Comparison of ENCODE assay signal across 23 cellular contexts in genomic region chr2:197182668-197183067, GRCh38.
DNase-seq lines count a peak whose midpoint lies in the region; ATAC-seq, FAIRE-seq and TF ChIP-seq lines count a peak whose summit lies in the region.
"Had no signal": no experiment of that assay in that cellular context is flagged by ENCODE, and none has a peak within 500 bp of the region (broad histone marks: within the 10 kb centered on the region; RNA-seq: fewer than 3 reads in every experiment).

No MANE protein-coding gene starts in this region.

- peaks cover 90% of the 10 kb centered on the region for H3K36me3 Mint-ChIP-seq in activated T-cell treated with anti-CD3 and anti-CD28 coated beads, Interleukin-2, amount 50 U/mL, for 24 hours (ENCODE audit: low read depth)
- H3K36me3 Mint-ChIP-seq in T-cell (peaks cover 55% of the 10 kb centered on the region), astrocyte (ENCODE audit: low read depth, unreplicated experiment) (no peaks in the 10 kb centered on the region), mesothelial cell of epicardium (no peaks in the 10 kb centered on the region)

- no peak overlapping the region for H3K4me3 Mint-ChIP-seq in activated T-cell treated with anti-CD3 and anti-CD28 coated beads, Interleukin-2, amount 50 U/mL, for 24 hours
- H3K4me3 Mint-ChIP-seq in T-cell (no peak overlapping the region), astrocyte (ENCODE audit: unreplicated experiment) (no peak overlapping the region), mesothelial cell of epicardium (no peak overlapping the region)
- H3K4me3 Mint-ChIP-seq: activated naive CD8-positive, alpha-beta T cell treated with anti-CD3 and anti-CD28 coated beads, Interleukin-2, amount 10 ng/mL, durations not matched to agents 7 days and 5 days had no signal

- H3K9ac ChIP-seq in astrocyte (ENCODE audit: low read length), result no peak overlapping the region

- no peak overlapping the region for H3K4me2 ChIP-seq in astrocyte (ENCODE audit: low read length)

- POLR2A ChIA-PET in T-cell (lab: Charles Lee), result interaction anchor here in 1 of 2 donors (1.3 kb wide), 1 partner anchor 24 kb away, joined by 6 read pairs; no protein-coding TSS in a partner anchor

- H4K20me1 ChIP-seq in astrocyte (ENCODE audit: insufficient read depth, low read length), result no peaks in the 10 kb centered on the region

- ATAC-seq in T-cell (replicated peaks in 1 of 4), result no peak
- ATAC-seq in GM21825 (IDR thresholded peaks at IDR 0.05; ENCODE audit: unreplicated experiment), result no peak
- no peak for ATAC-seq in GM18517 (IDR thresholded peaks at IDR 0.05; ENCODE audit: unreplicated experiment)
- ATAC-seq: GM12878, HCT116 had no signal

- H2AFZ ChIP-seq in astrocyte (ENCODE audit: low read depth, low read length), result no peak overlapping the region

- H3K36me3 ChIP-seq in astrocyte (ENCODE audit: insufficient read depth, low read length), result no peaks in the 10 kb centered on the region
- peaks cover 50% of the 10 kb centered on the region for H3K36me3 ChIP-seq in neutrophil

- H3K79me2 ChIP-seq in astrocyte (ENCODE audit: insufficient read depth, low read length), result no peaks in the 10 kb centered on the region

- H3K27me3 ChIP-seq in astrocyte (ENCODE audit: insufficient read depth, low read length) (no peaks in the 10 kb centered on the region), neutrophil (no peaks in the 10 kb centered on the region)

- DNase-seq in activated T-cell treated with anti-CD3 and anti-CD28 coated beads, Interleukin-2, amount 50 U/mL, for 24 hours, result no peak
- DNase-seq in activated T-cell treated with anti-CD3 and anti-CD28 coated beads for 4 hours (no peak), T-cell (no peak), astrocyte (ENCODE audit: low read depth) (peak; percentile 29), mesothelial cell of epicardium (ENCODE audit: low spot score in 2 of 2, unreplicated experiment in 2 of 2) (no peak)
- DNase-seq: activated CD4-positive, alpha-beta T cell treated with anti-CD3 and anti-CD28 coated beads, Interleukin-2, amount 50 U/mL, for 4 hours; activated naive CD8-positive, alpha-beta T cell treated with anti-CD3 and anti-CD28 coated beads, Interleukin-2, amount 10 ng/mL, durations not matched to agents 7 days and 5 days; activated T-cell treated with anti-CD3 and anti-CD28 coated beads, Interleukin-2, amount 50 U/mL, for 1 hour; cerebellar nuclear complex; NCI-H1092 treated with DMSO at 0.1 percent for 48 hours; NCI-H1930; NCI-H226; NCI-H774; small intestine; stimulated activated CD4-positive, alpha-beta T cell treated with anti-CD3 and anti-CD28 coated beads, Interleukin-1b, Interleukin-23, amount 100 ng/mL, for 48 hours; T-helper 2 cell had no signal

- H3K27ac ChIP-seq in astrocyte (ENCODE audit: low read depth, low read length), result no peak overlapping the region
- peak overlapping the region; percentile 19 for H3K27ac ChIP-seq in neutrophil
- H3K27ac ChIP-seq: RWPE1, VCaP had no signal

- H3K4me1 ChIP-seq in astrocyte (ENCODE audit: insufficient read depth, low read length) (peaks cover 35% of the 10 kb centered on the region), neutrophil (ENCODE audit: control insufficient read depth in 1 of 2, insufficient read depth in 1 of 2, low read depth in 1 of 2, low read length in 1 of 2) (no peaks in the 10 kb centered on the region)

- no peaks in the 10 kb centered on the region for H3K9me3 ChIP-seq in astrocyte (ENCODE audit: insufficient read depth, low read depth, low read length)
- no peaks in the 10 kb centered on the region for H3K9me3 ChIP-seq in neutrophil

- H3K4me1 Mint-ChIP-seq in activated T-cell treated with anti-CD3 and anti-CD28 coated beads, Interleukin-2, amount 50 U/mL, for 24 hours (ENCODE audit: low read depth), result peaks cover 83% of the 10 kb centered on the region
- peaks cover 81 to 91% (median 87%) of the 10 kb centered on the region in 3 donors for H3K4me1 Mint-ChIP-seq in T-cell
- peaks cover 10% of the 10 kb centered on the region for H3K4me1 Mint-ChIP-seq in astrocyte (ENCODE audit: low read depth, unreplicated experiment)
- H3K4me1 Mint-ChIP-seq in mesothelial cell of epicardium, result peaks cover 10% of the 10 kb centered on the region

- no peak overlapping the region for H3K4me3 ChIP-seq in astrocyte (ENCODE audit: insufficient read depth, low read depth, low read length)
- H3K4me3 ChIP-seq in neutrophil (ENCODE audit: low read depth in 1 of 2, low read length in 1 of 2), result no peak overlapping the region
- H3K4me3 ChIP-seq: GM12878 had no signal

- FAIRE-seq in astrocyte (lab: Jason Lieb, UNC), result no peak
- FAIRE-seq: GM12878, small intestine had no signal

- TF ChIP-seq CTCF in astrocyte (IDR thresholded peaks at IDR 0.05; ENCODE audit: insufficient read depth, low read depth, low read length), result no peak
- TF ChIP-seq CTCF in neutrophil (IDR thresholded peaks at IDR 0.05), result no peak
- no peak for TF ChIP-seq CTCF in mesothelial cell of epicardium (IDR thresholded peaks at IDR 0.05; ENCODE audit: unreplicated experiment)

- H3K27me3 Mint-ChIP-seq in activated T-cell treated with anti-CD3 and anti-CD28 coated beads, Interleukin-2, amount 50 U/mL, for 24 hours, result no peaks in the 10 kb centered on the region
- no peaks in the 10 kb centered on the region for H3K27me3 Mint-ChIP-seq in T-cell
- H3K27me3 Mint-ChIP-seq in astrocyte (ENCODE audit: low read depth, unreplicated experiment), result no peaks in the 10 kb centered on the region
- no peaks in the 10 kb centered on the region for H3K27me3 Mint-ChIP-seq in mesothelial cell of epicardium (ENCODE audit: low read depth)
- H3K27me3 Mint-ChIP-seq: activated naive CD8-positive, alpha-beta T cell treated with anti-CD3 and anti-CD28 coated beads, Interleukin-2, amount 10 ng/mL, durations not matched to agents 7 days and 5 days had no signal

- CTCF ChIA-PET in T-cell (lab: Charles Lee), result interaction anchor here (0.5 to 2.9 kb wide), 4 partner anchors 9 to 128 kb away, joined by 3 to 10 read pairs (median 6); partner anchors contain the start of gene ANKRD44 (in 1 of the 2)

- H3K9me3 Mint-ChIP-seq in activated T-cell treated with anti-CD3 and anti-CD28 coated beads, Interleukin-2, amount 50 U/mL, for 24 hours, result no peaks in the 10 kb centered on the region
- H3K9me3 Mint-ChIP-seq in T-cell, result no peaks in the 10 kb centered on the region
- peaks cover 4% of the 10 kb centered on the region for H3K9me3 Mint-ChIP-seq in astrocyte (ENCODE audit: unreplicated experiment)
- peaks cover 9% of the 10 kb centered on the region for H3K9me3 Mint-ChIP-seq in mesothelial cell of epicardium
- H3K9me3 Mint-ChIP-seq: activated naive CD8-positive, alpha-beta T cell treated with anti-CD3 and anti-CD28 coated beads, Interleukin-2, amount 10 ng/mL, durations not matched to agents 7 days and 5 days had no signal

- H3K27ac Mint-ChIP-seq in activated T-cell treated with anti-CD3 and anti-CD28 coated beads, Interleukin-2, amount 50 U/mL, for 24 hours, result peak overlapping the region; percentile 66
- peak overlapping the region; percentile 36 to 70 for H3K27ac Mint-ChIP-seq in T-cell
- H3K27ac Mint-ChIP-seq in astrocyte (ENCODE audit: unreplicated experiment), result no peak overlapping the region
- no peak overlapping the region for H3K27ac Mint-ChIP-seq in mesothelial cell of epicardium
- H3K27ac Mint-ChIP-seq: activated naive CD8-positive, alpha-beta T cell treated with anti-CD3 and anti-CD28 coated beads, Interleukin-2, amount 10 ng/mL, durations not matched to agents 7 days and 5 days had no signal

Comparison
In these comparisons a context has a peak if more than half of its experiments do, and no peak if none do; other contexts are left out.
1. H3K27ac Mint-ChIP-seq: peak in activated T-cell treated with anti-CD3 and anti-CD28 coated beads, Interleukin-2, amount 50 U/mL, for 24 hours (single experiment) and T-cell (2 of 2); none in astrocyte (single experiment) and mesothelial cell of epicardium (single experiment).